Comparison of ENCODE assay signal across 14 cellular contexts in the genomic region with DNA sequence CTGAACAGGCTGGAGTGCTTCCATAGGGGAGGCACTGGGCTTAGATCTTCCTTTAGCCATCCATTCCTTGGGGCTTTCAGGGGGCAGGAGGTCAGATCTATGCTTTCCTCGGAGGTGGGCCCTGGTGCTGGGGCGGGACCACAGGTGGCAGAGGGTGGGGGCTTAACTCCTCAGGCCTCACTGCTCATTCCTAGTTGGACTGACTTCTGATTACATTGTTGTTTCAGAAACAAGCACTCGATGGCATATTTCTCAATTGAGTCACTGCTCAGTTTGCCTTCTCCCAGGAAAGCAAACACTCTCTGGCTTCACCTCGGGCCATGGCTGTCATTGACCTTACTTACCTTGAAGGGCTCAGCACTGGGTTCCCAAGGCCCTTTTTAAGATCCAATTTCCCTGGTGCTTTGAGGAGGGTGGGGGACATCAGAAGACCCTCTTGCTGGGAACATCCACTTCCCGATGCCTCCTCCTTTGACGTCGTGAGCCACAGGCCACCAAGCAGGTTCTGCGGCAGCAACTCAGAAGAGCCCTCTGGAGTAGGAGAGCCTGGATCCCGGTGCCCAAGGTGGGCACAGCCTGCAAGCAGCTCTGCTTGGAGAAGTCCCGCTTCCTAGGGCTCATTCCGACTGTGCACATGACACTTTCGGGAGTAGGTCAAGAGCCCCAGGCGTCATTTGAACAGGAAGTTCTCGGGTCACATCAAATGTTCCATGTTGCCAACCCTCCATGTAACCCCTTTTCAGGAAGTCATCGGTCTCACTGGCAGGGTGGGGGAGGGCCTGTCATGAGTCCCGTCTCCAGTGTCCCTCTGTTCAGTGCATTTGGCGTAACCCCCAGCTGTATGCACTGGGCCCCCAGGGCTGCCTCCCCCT. TPM values are rescaled to one million over a fixed set of nuclear protein-coding genes. Genes with fewer than 3 reads are reported as not detected.
DNase-seq lines count a peak whose midpoint lies in the region; ATAC-seq, FAIRE-seq and TF ChIP-seq lines count a peak whose summit lies in the region.
"Had no signal": no experiment of that assay in that cellular context is flagged by ENCODE, and none has a peak within 500 bp of the region (broad histone marks: within the 10 kb centered on the region; RNA-seq: fewer than 3 reads in every experiment).

No MANE protein-coding gene starts in this region.

- FAIRE-seq in astrocyte (lab: Jason Lieb, UNC) (peak; percentile 58), kidney (lab: Jason Lieb, UNC) (no peak)
- FAIRE-seq: colon had no signal

- H3K36me3 Mint-ChIP-seq in astrocyte (ENCODE audit: low read depth, unreplicated experiment) (no peaks in the 10 kb centered on the region), immature natural killer cell (no peaks in the 10 kb centered on the region)
- H3K36me3 Mint-ChIP-seq: activated CD8-positive, alpha-beta memory T cell treated with anti-CD3 and anti-CD28 coated beads, Interleukin-2, amount 10 ng/mL, durations not matched to agents 7 days and 5 days; stimulated activated effector memory CD8-positive, alpha-beta T cell treated with anti-CD3 and anti-CD28 coated beads, Interleukin-12 subunit alpha, Interleukin-12 subunit beta, amount 100 ng/mL, for 72 hours had no signal

- peak overlapping the region; percentile 70 for H3K4me2 ChIP-seq in astrocyte (ENCODE audit: low read length)

- no peaks in the 10 kb centered on the region for H3K9me3 ChIP-seq in astrocyte (ENCODE audit: insufficient read depth, low read depth, low read length)
- no peaks in the 10 kb centered on the region for H3K9me3 ChIP-seq in kidney (ENCODE audit: control insufficient read depth in 1 of 2, low read length in 2 of 2)
- H3K9me3 ChIP-seq: sigmoid colon had no signal

- H3K4me3 Mint-ChIP-seq in astrocyte (ENCODE audit: unreplicated experiment) (peak overlapping the region; percentile 27), immature natural killer cell (no peak overlapping the region)
- H3K4me3 Mint-ChIP-seq: activated CD8-positive, alpha-beta memory T cell treated with anti-CD3 and anti-CD28 coated beads, Interleukin-2, amount 10 ng/mL, durations not matched to agents 7 days and 5 days; stimulated activated effector memory CD8-positive, alpha-beta T cell treated with anti-CD3 and anti-CD28 coated beads, Interleukin-12 subunit alpha, Interleukin-12 subunit beta, amount 100 ng/mL, for 72 hours had no signal

- peak; percentile 26 for DNase-seq in Right ventricle myocardium inferior (ENCODE audit: missing footprints)
- DNase-seq in cardiac septum (ENCODE audit: low spot score), result no peak
- DNase-seq in astrocyte (ENCODE audit: low read depth), result peak; percentile 74
- DNase-seq in kidney, result no peak
- no peak for DNase-seq in NCI-H1105 (lab: John Stamatoyannopoulos, UW)
- no peak for DNase-seq in immature natural killer cell
- DNase-seq in NCI-H146 treated with DMSO at 0.1 percent for 48 hours (lab: John Stamatoyannopoulos, UW; ENCODE audit: unreplicated experiment), result no peak
- DNase-seq: activated CD8-positive, alpha-beta memory T cell treated with anti-CD3 and anti-CD28 coated beads, Interleukin-2, amount 10 ng/mL, durations not matched to agents 7 days and 5 days; left cardiac atrium; T-helper 1 cell had no signal

- H3K4me3 ChIP-seq in astrocyte (ENCODE audit: insufficient read depth, low read depth, low read length) (no peak overlapping the region), kidney (ENCODE audit: low read length in 2 of 2) (no peak overlapping the region), urinary bladder (ENCODE audit: low read depth, low read length) (no peak overlapping the region)
- H3K4me3 ChIP-seq: sigmoid colon had no signal

- H3K27ac Mint-ChIP-seq in astrocyte (ENCODE audit: unreplicated experiment), result peak overlapping the region; percentile 26
- no peak overlapping the region for H3K27ac Mint-ChIP-seq in immature natural killer cell
- H3K27ac Mint-ChIP-seq: activated CD8-positive, alpha-beta memory T cell treated with anti-CD3 and anti-CD28 coated beads, Interleukin-2, amount 10 ng/mL, durations not matched to agents 7 days and 5 days; stimulated activated effector memory CD8-positive, alpha-beta T cell treated with anti-CD3 and anti-CD28 coated beads, Interleukin-12 subunit alpha, Interleukin-12 subunit beta, amount 100 ng/mL, for 72 hours had no signal

- no peaks in the 10 kb centered on the region for H4K20me1 ChIP-seq in astrocyte (ENCODE audit: insufficient read depth, low read length)

- H3K9me3 Mint-ChIP-seq in astrocyte (ENCODE audit: unreplicated experiment), result no peaks in the 10 kb centered on the region
- no peaks in the 10 kb centered on the region for H3K9me3 Mint-ChIP-seq in immature natural killer cell
- H3K9me3 Mint-ChIP-seq: stimulated activated effector memory CD8-positive, alpha-beta T cell treated with anti-CD3 and anti-CD28 coated beads, Interleukin-12 subunit alpha, Interleukin-12 subunit beta, amount 100 ng/mL, for 72 hours had no signal

- WGBS in urinary bladder, result 79% methylated on average over 17 of the region's 17 CpGs

- H3K27ac ChIP-seq in astrocyte (ENCODE audit: low read depth, low read length) (peak overlapping the region; percentile 95), kidney (ENCODE audit: low read depth in 2 of 2, low read length in 2 of 2) (peak overlapping the region; percentile 53 to 78), urinary bladder (ENCODE audit: low read depth) (peak overlapping the region; percentile 74)
- H3K27ac ChIP-seq: sigmoid colon had no signal

- H2AFZ ChIP-seq in astrocyte (ENCODE audit: low read depth, low read length), result no peak overlapping the region

- H3K9ac ChIP-seq in astrocyte (ENCODE audit: low read length) (peak overlapping the region; percentile 74), kidney (ENCODE audit: low read length in 2 of 2) (peak overlapping the region in 1 of 2 donors; percentile 62)

- H3K27me3 Mint-ChIP-seq in astrocyte (ENCODE audit: low read depth, unreplicated experiment) (no peaks in the 10 kb centered on the region), immature natural killer cell (ENCODE audit: low read depth in 3 of 3) (peaks cover 0 to 5% (median 3%) of the 10 kb centered on the region in 3 donors)

- TF ChIP-seq CTCF in astrocyte (IDR thresholded peaks at IDR 0.05; ENCODE audit: insufficient read depth, low read depth, low read length) (no peak), kidney (IDR thresholded peaks at IDR 0.05; ENCODE audit: borderline replicate concordance, extremely low read depth, insufficient read depth) (no peak)

- no peaks in the 10 kb centered on the region for H3K27me3 ChIP-seq in astrocyte (ENCODE audit: insufficient read depth, low read length)
- H3K27me3 ChIP-seq: sigmoid colon had no signal

- no peaks in the 10 kb centered on the region for H3K36me3 ChIP-seq in astrocyte (ENCODE audit: insufficient read depth, low read length)
- no peaks in the 10 kb centered on the region for H3K36me3 ChIP-seq in kidney (ENCODE audit: control insufficient read depth in 1 of 2, insufficient read depth in 2 of 2, low read length in 2 of 2)
- no peaks in the 10 kb centered on the region for H3K36me3 ChIP-seq in urinary bladder (ENCODE audit: insufficient read depth)
- H3K36me3 ChIP-seq: sigmoid colon had no signal

- H3K4me1 Mint-ChIP-seq in astrocyte (ENCODE audit: low read depth, unreplicated experiment) (peaks cover 39% of the 10 kb centered on the region), immature natural killer cell (no peaks in the 10 kb centered on the region)
- H3K4me1 Mint-ChIP-seq: activated CD8-positive, alpha-beta memory T cell treated with anti-CD3 and anti-CD28 coated beads, Interleukin-2, amount 10 ng/mL, durations not matched to agents 7 days and 5 days; stimulated activated effector memory CD8-positive, alpha-beta T cell treated with anti-CD3 and anti-CD28 coated beads, Interleukin-12 subunit alpha, Interleukin-12 subunit beta, amount 100 ng/mL, for 72 hours had no signal

- peaks cover 53% of the 10 kb centered on the region for H3K4me1 ChIP-seq in astrocyte (ENCODE audit: insufficient read depth, low read length)
- peaks cover 35 to 41% of the 10 kb centered on the region in 2 donors for H3K4me1 ChIP-seq in kidney (ENCODE audit: control insufficient read depth in 1 of 2, insufficient read depth in 1 of 2, low read depth in 1 of 2, low read length in 2 of 2)
- H3K4me1 ChIP-seq in urinary bladder (ENCODE audit: insufficient read depth), result no peaks in the 10 kb centered on the region
- H3K4me1 ChIP-seq: sigmoid colon had no signal

- intact Hi-C loops in Right ventricle myocardium inferior (cut with DNase I), result no loop called here
- intact Hi-C loops in cardiac septum (cut with DNase I), result no loop called here
- intact Hi-C loops in kidney (cut with DNase I), result no loop called here

- no peak for ATAC-seq in Right ventricle myocardium inferior
- ATAC-seq: activated CD8-positive, alpha-beta memory T cell treated with anti-CD3 and anti-CD28 coated beads, Interleukin-2, amount 10 ng/mL, durations not matched to agents 7 days and 5 days; left cardiac atrium; stimulated activated effector memory CD8-positive, alpha-beta T cell treated with anti-CD3 and anti-CD28 coated beads, Interleukin-12 subunit alpha, Interleukin-12 subunit beta, amount 100 ng/mL, for 72 hours had no signal

- no peaks in the 10 kb centered on the region for H3K79me2 ChIP-seq in astrocyte (ENCODE audit: insufficient read depth, low read length)

RNA-seq across cellular contexts. Expression of gene SDC1, which starts 40.6 kb away (rescaled TPM):
- total RNA-seq in Right ventricle myocardium inferior (0.68 TPM), cardiac septum (0.32 TPM), astrocyte (74.3 and 92.7 TPM in 2 replicates), kidney (266 TPM), urinary bladder (87.1 TPM)
- polyA plus RNA-seq in kidney (ENCODE audit: insufficient read depth, low read depth, low replicate concordance) (206 TPM), urinary bladder (65.3 TPM), immature natural killer cell (not detected)

Comparison
In these comparisons a context has a peak if more than half of its experiments do, and no peak if none do; other contexts are left out.
1. DNase-seq: peak in Right ventricle myocardium inferior (single experiment) and astrocyte (single experiment); none in cardiac septum (single experiment), kidney (single experiment), NCI-H1105 (single experiment), immature natural killer cell (0 of 3) and NCI-H146 treated with DMSO at 0.1 percent for 48 hours (single experiment).
2. RNA of gene SDC1, which starts 40.6 kb away (total RNA-seq): 266 TPM in kidney (single experiment), 87.1 TPM in urinary bladder (single experiment) and 74.3 to 92.7 TPM in astrocyte; 0.68 TPM in Right ventricle myocardium inferior (single experiment) and 0.32 TPM in cardiac septum (single experiment); every median in the first group is over 10 times any median in the second.
3. Peak in every context shown above with its lines, with median percentiles within 50 percentile points of each other: H3K27ac ChIP-seq.